Comparison of ENCODE assay signal across 27 cellular contexts in genomic region chr5:37116359-37116758, GRCh38.
"Had no signal": no experiment of that assay in that cellular context is flagged by ENCODE, and none has a peak within 500 bp of the region (broad histone marks: within the 10 kb centered on the region; RNA-seq: fewer than 3 reads in every experiment).

No MANE protein-coding gene starts in this region.

- H3K9ac ChIP-seq: parathyroid adenoma had no signal

- H3K27ac ChIP-seq: neutrophil, ovary, parathyroid adenoma, psoas muscle, right lobe of liver, sigmoid colon, tibial artery, transverse colon, upper lobe of right lung, uterus had no signal

- ATAC-seq: naive thymus-derived CD8-positive, alpha-beta T cell; natural killer cell treated with Interleukin-12 subunit alpha and Interleukin-12 subunit beta and Interleukin-15 and Interleukin-18, amount 100 ng/mL, for 72 hours; psoas muscle; right cardiac atrium; right lobe of liver; stimulated activated memory B cell treated with anti-CD40 and anti-IgM and Interleukin-4, amounts not matched to agents 10 μg/mL and 1 μg/mL and 100 μg/mL, for 72 hours; stimulated activated naive CD8-positive, alpha-beta T cell treated with anti-CD3 and anti-CD28 coated beads, Interleukin-15, amount 100 ng/mL, for 72 hours; stimulated activated naive CD8-positive, alpha-beta T cell treated with anti-CD3 and anti-CD28 coated beads, Interleukin-15, Interleukin-2, amounts not matched to agents 100 U/mL and 50 U/mL, for 24 hours; upper lobe of right lung had no signal

- H3K36me3 ChIP-seq: neutrophil, ovary, uterus had no signal

- H3K27me3 ChIP-seq: neutrophil, ovary, right lobe of liver, sigmoid colon, tibial artery, transverse colon, upper lobe of right lung, uterus had no signal

- H3K4me3 ChIP-seq: ovary, psoas muscle, right lobe of liver, sigmoid colon, tibial artery, transverse colon, upper lobe of right lung, uterus had no signal

- FAIRE-seq: small intestine had no signal

- DNase-seq: naive B cell; naive thymus-derived CD8-positive, alpha-beta T cell; nephron progenitor cell; occipital lobe; ovary; posterior cingulate gyrus; psoas muscle; right cardiac atrium; right lobe of liver; sigmoid colon; small intestine; stimulated activated CD4-positive, alpha-beta T cell treated with anti-CD3 and anti-CD28 coated beads, Interleukin-15, amount 100 ng/mL, for 24 hours; stimulated activated CD4-positive, alpha-beta T cell treated with anti-CD3 and anti-CD28 coated beads, Interleukin-2, amount 100 ng/mL, for 24 hours; stimulated activated CD4-positive, alpha-beta T cell treated with anti-CD3 and anti-CD28 coated beads, Interleukin-2, amount 100 ng/mL, for 48 hours; stimulated activated CD4-positive, alpha-beta T cell treated with anti-CD3 and anti-CD28 coated beads, Interleukin-4, amount 100 ng/mL, for 4 hours; stimulated activated CD8-positive, alpha-beta memory T cell treated with anti-CD3 and anti-CD28 coated beads, Interleukin-4, amount 100 ng/mL, for 48 hours; stimulated activated naive CD4-positive, alpha-beta T cell; stimulated activated naive CD8-positive, alpha-beta T cell treated with anti-CD3 and anti-CD28 coated beads, Interleukin-15, amount 100 ng/mL, for 72 hours; stimulated activated naive CD8-positive, alpha-beta T cell treated with anti-CD3 and anti-CD28 coated beads, Interleukin-15, Interleukin-2, amounts not matched to agents 100 U/mL and 50 U/mL, for 24 hours; tibial artery; transverse colon; upper lobe of right lung; uterus had no signal

- H3K9me3 ChIP-seq: neutrophil, ovary, psoas muscle, right lobe of liver, sigmoid colon, tibial artery, transverse colon, upper lobe of right lung, uterus had no signal

- H3K4me1 ChIP-seq: parathyroid adenoma, psoas muscle, right lobe of liver, sigmoid colon, tibial artery, upper lobe of right lung, uterus had no signal
